36 cellular contexts compared by ENCODE assay signal in the genomic region with DNA sequence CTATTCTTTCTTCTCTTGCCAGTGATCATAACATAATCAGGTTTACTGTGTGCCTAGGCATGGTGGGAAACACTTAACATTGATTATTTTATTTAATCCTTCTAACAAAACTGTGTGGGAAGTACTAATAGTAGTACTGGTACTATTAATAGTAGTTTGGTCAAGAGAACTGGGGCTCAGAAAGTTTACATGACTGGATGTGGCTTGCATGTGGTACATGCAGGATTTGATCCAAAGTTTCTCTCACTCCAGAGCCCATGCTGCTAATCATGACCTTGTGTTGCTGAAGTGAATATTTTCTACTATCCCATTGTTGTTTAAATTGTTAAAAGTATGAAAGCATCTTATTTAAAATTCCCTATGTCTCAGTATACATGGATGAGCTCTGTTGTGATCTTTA.
DNase-seq lines count a peak whose midpoint lies in the region; ATAC-seq and TF ChIP-seq lines count a peak whose summit lies in the region.
"Had no signal": no experiment of that assay in that cellular context is flagged by ENCODE, and none has a peak within 500 bp of the region (broad histone marks: within the 10 kb centered on the region; RNA-seq: fewer than 3 reads in every experiment).

No MANE protein-coding gene starts in this region.

- no peaks in the 10 kb centered on the region for H3K36me3 ChIP-seq in breast epithelium
- no peaks in the 10 kb centered on the region for H3K36me3 ChIP-seq in thoracic aorta
- H3K36me3 ChIP-seq: esophagus squamous epithelium, pancreas, Peyer's patch, SJCRH30, spleen, tibial nerve had no signal

- no TSS peak for BruUV-seq in MCF 10A (replicated peaks; lab: Mats Ljungman, UMichigan)

- ATAC-seq in left ventricle myocardium superior (peak; percentile 17), thoracic aorta (ENCODE audit: insufficient number of reproducible peaks, low FRiP score, low read depth) (no peak), GM18907 (IDR thresholded peaks at IDR 0.05; ENCODE audit: unreplicated experiment) (no peak)
- ATAC-seq: stimulated activated naive CD8-positive, alpha-beta T cell treated with anti-CD3 and anti-CD28 coated beads, Interleukin-15, amount 100 ng/mL, for 72 hours; WTC11 had no signal

- H3K9me3 Mint-ChIP-seq in MCF 10A (ENCODE audit: unreplicated experiment) = peaks cover 8% of the 10 kb centered on the region
- H3K9me3 Mint-ChIP-seq: activated CD4-positive, alpha-beta T cell treated with anti-CD3 and anti-CD28 coated beads, Interleukin-2, amount 10 ng/mL, durations not matched to agents 7 days and 5 days; activated naive CD8-positive, alpha-beta T cell treated with anti-CD3 and anti-CD28 coated beads, Interleukin-2, amount 10 ng/mL, durations not matched to agents 7 days and 5 days; CD4-positive, alpha-beta T cell; endodermal cell; IgD-negative memory B cell; neural crest cell; WTC11 had no signal

- H3K4me3 Mint-ChIP-seq in MCF 10A (ENCODE audit: unreplicated experiment) = no peak overlapping the region
- H3K4me3 Mint-ChIP-seq: activated CD4-positive, alpha-beta T cell treated with anti-CD3 and anti-CD28 coated beads, Interleukin-2, amount 10 ng/mL, durations not matched to agents 7 days and 5 days; activated naive CD8-positive, alpha-beta T cell treated with anti-CD3 and anti-CD28 coated beads, Interleukin-2, amount 10 ng/mL, durations not matched to agents 7 days and 5 days; CD4-positive, alpha-beta T cell; central memory CD8-positive, alpha-beta T cell; endodermal cell; IgD-negative memory B cell; neural crest cell; stimulated activated naive CD8-positive, alpha-beta T cell treated with anti-CD3 and anti-CD28 coated beads, Interleukin-15, amount 100 ng/mL, for 72 hours; WTC11 had no signal

- TF ChIP-seq CTCF in MCF 10A (IDR thresholded peaks at IDR 0.05; ENCODE audit: unreplicated experiment) (no peak), breast epithelium (IDR thresholded peaks at IDR 0.05) (no peak), astrocyte of the spinal cord (IDR thresholded peaks at IDR 0.05; ENCODE audit: low read depth, low read length) (no peak), thoracic aorta (IDR thresholded peaks at IDR 0.05) (no peak)

- intact Hi-C loops in MCF 10A (cut with micrococcal nuclease) (no loop called here), breast epithelium (cut with DNase I; ENCODE audit: low total_unique reads) (no loop called here), left ventricle myocardium superior (cut with micrococcal nuclease) (no loop called here)

- H3K36me3 Mint-ChIP-seq in MCF 10A (ENCODE audit: insufficient read depth, unreplicated experiment) = peaks cover 15% of the 10 kb centered on the region
- H3K36me3 Mint-ChIP-seq: WTC11 had no signal

- no peak for TF ChIP-seq POLR2A in breast epithelium (IDR thresholded peaks at IDR 0.05)

- no peak overlapping the region for H3K4me3 ChIP-seq in breast epithelium
- no peak overlapping the region for H3K4me3 ChIP-seq in astrocyte of the spinal cord (ENCODE audit: low read depth, low read length)
- H3K4me3 ChIP-seq in thoracic aorta = no peak overlapping the region
- H3K4me3 ChIP-seq: esophagus squamous epithelium, GM23248, pancreas, Peyer's patch, SJCRH30, spleen, tibial nerve had no signal

- peaks cover 19% of the 10 kb centered on the region for H3K4me1 Mint-ChIP-seq in MCF 10A (ENCODE audit: insufficient read depth, unreplicated experiment)
- H3K4me1 Mint-ChIP-seq: activated naive CD8-positive, alpha-beta T cell treated with anti-CD3 and anti-CD28 coated beads, Interleukin-2, amount 10 ng/mL, durations not matched to agents 7 days and 5 days; stimulated activated naive CD8-positive, alpha-beta T cell treated with anti-CD3 and anti-CD28 coated beads, Interleukin-15, amount 100 ng/mL, for 72 hours; WTC11 had no signal

- DNase-seq in MCF 10A (ENCODE audit: unreplicated experiment) = peak; percentile 9
- no peak for DNase-seq in breast epithelium (ENCODE audit: low spot score in 2 of 2)
- peak; percentile 5 for DNase-seq in astrocyte of the spinal cord (ENCODE audit: low read depth, low spot score)
- DNase-seq in left ventricle myocardium superior = no peak
- DNase-seq in thoracic aorta (ENCODE audit: low spot score) = no peak
- DNase-seq in NCI-H82 (lab: John Stamatoyannopoulos, UW) = no peak
- DNase-seq in NCI-H1436 treated with DMSO at 0.1 percent for 48 hours (lab: John Stamatoyannopoulos, UW) = no peak
- DNase-seq: 8988T; activated CD4-positive, alpha-beta T cell treated with anti-CD3 and anti-CD28 coated beads, Interleukin-2, amount 10 ng/mL, durations not matched to agents 7 days and 5 days; activated effector memory CD4-positive, alpha-beta T cell treated with anti-CD3 and anti-CD28 coated beads, Interleukin-2, amount 50 U/mL, for 16 hours; activated naive CD8-positive, alpha-beta T cell treated with anti-CD3 and anti-CD28 coated beads, Interleukin-2, amount 10 ng/mL, durations not matched to agents 7 days and 5 days; activated T-cell treated with anti-CD3 and anti-CD28 coated beads, Interleukin-2, amount 50 U/mL, for 1 hour; AML-193; aorta; CD4-positive, alpha-beta T cell; DMS79 treated with DMSO at 0.1 percent for 48 hours; endodermal cell; esophagus squamous epithelium; GDM1; GM23248; mesendoderm; NCI-H2107; NCI-H69; Peyer's patch; SJCRH30; spleen; stimulated activated CD4-positive, alpha-beta T cell treated with anti-CD3 and anti-CD28 coated beads, Interleukin-2, amount 100 ng/mL, for 24 hours; stimulated activated naive CD8-positive, alpha-beta T cell treated with anti-CD3 and anti-CD28 coated beads, Interleukin-15, amount 100 ng/mL, for 72 hours; T1000 had no signal

- H3K27ac ChIP-seq in breast epithelium (no peak overlapping the region), thoracic aorta (peak overlapping the region; percentile 53)
- H3K27ac ChIP-seq: Peyer's patch, SJCRH30, spleen had no signal

- peaks cover 67% of the 10 kb centered on the region for H3K27me3 Mint-ChIP-seq in MCF 10A (ENCODE audit: insufficient read depth, unreplicated experiment)
- H3K27me3 Mint-ChIP-seq: activated CD4-positive, alpha-beta T cell treated with anti-CD3 and anti-CD28 coated beads, Interleukin-2, amount 10 ng/mL, durations not matched to agents 7 days and 5 days; activated naive CD8-positive, alpha-beta T cell treated with anti-CD3 and anti-CD28 coated beads, Interleukin-2, amount 10 ng/mL, durations not matched to agents 7 days and 5 days; CD4-positive, alpha-beta T cell; central memory CD8-positive, alpha-beta T cell; stimulated activated naive CD8-positive, alpha-beta T cell treated with anti-CD3 and anti-CD28 coated beads, Interleukin-15, amount 100 ng/mL, for 72 hours had no signal

- POLR2A ChIA-PET in MCF 10A (lab: Yijun Ruan, JAX) = interaction anchor here (0.6 to 1.7 kb wide), 3 partner anchors 55 to 241 kb away, joined by 3 to 8 read pairs (median 3); a partner anchor contains a TSS

- peaks cover 0 to 19% of the 10 kb centered on the region in 2 donors for H3K27me3 ChIP-seq in breast epithelium
- no peaks in the 10 kb centered on the region for H3K27me3 ChIP-seq in thoracic aorta (replicated peaks; ENCODE audit: insufficient read depth)
- H3K27me3 ChIP-seq: esophagus squamous epithelium, pancreas, Peyer's patch, SJCRH30, spleen, tibial nerve had no signal

- no peaks in the 10 kb centered on the region for H3K4me1 ChIP-seq in breast epithelium
- peaks cover 8 to 29% of the 10 kb centered on the region in 2 donors for H3K4me1 ChIP-seq in thoracic aorta (ENCODE audit: control insufficient read depth in 1 of 2, low read depth in 2 of 2)
- H3K4me1 ChIP-seq: Peyer's patch, SJCRH30, spleen had no signal

- H3K9me3 ChIP-seq in breast epithelium (no peaks in the 10 kb centered on the region), thoracic aorta (no peaks in the 10 kb centered on the region)
- H3K9me3 ChIP-seq: esophagus squamous epithelium, pancreas, Peyer's patch, SJCRH30, tibial nerve had no signal

- in situ Hi-C loops in astrocyte of the spinal cord (cut with HindIII; ENCODE audit: low sequenced_read_pairs) = no loop called here

- peak overlapping the region; percentile 91 for H3K27ac Mint-ChIP-seq in MCF 10A (ENCODE audit: low read depth, unreplicated experiment)
- H3K27ac Mint-ChIP-seq: activated CD4-positive, alpha-beta T cell treated with anti-CD3 and anti-CD28 coated beads, Interleukin-2, amount 10 ng/mL, durations not matched to agents 7 days and 5 days; activated naive CD8-positive, alpha-beta T cell treated with anti-CD3 and anti-CD28 coated beads, Interleukin-2, amount 10 ng/mL, durations not matched to agents 7 days and 5 days; CD4-positive, alpha-beta T cell; endodermal cell; IgD-negative memory B cell; stimulated activated naive CD8-positive, alpha-beta T cell treated with anti-CD3 and anti-CD28 coated beads, Interleukin-15, amount 100 ng/mL, for 72 hours; WTC11 had no signal

- CTCF ChIA-PET in MCF 10A (lab: Yijun Ruan, JAX) = no interaction called here

Comparison
In these comparisons a context has a peak if more than half of its experiments do, and no peak if none do; other contexts are left out.
1. DNase-seq: peak in MCF 10A (single experiment) and astrocyte of the spinal cord (single experiment); none in breast epithelium (0 of 2), left ventricle myocardium superior (single experiment), thoracic aorta (single experiment), NCI-H82 (single experiment) and NCI-H1436 treated with DMSO at 0.1 percent for 48 hours (single experiment).
2. H3K27ac ChIP-seq: peak in thoracic aorta (2 of 2); none in breast epithelium (0 of 2).